ENCODE assay signal across 19 cellular contexts in the genomic region with DNA sequence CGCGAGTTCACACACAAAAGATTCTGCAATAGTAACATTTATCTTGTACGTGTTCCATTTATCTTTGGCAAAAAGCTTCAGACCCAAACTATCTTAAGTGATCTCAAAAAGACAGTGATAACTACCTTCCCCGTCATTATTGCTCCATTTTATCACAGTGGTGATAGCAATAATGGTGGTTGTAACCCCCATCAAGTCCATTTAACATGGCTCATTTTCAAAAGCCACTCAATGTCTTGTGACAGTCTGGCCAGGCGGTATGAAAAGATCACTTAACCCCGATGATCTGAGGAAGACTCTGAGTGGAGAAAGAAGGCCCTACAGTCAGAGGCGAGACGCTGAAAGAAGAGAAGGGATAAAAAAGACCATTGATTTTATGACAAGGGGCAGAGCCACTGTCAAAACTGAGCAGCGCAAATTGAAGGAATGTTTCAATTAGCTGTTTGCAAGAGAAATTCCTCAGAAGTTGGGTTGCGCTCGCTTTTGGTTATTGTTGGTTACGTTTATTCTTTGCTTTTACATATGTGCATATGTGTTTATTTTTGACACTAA.
"Had no signal": no experiment of that assay in that cellular context is flagged by ENCODE, and none has a peak within 500 bp of the region (broad histone marks: within the 10 kb centered on the region; RNA-seq: fewer than 3 reads in every experiment).

No MANE protein-coding gene starts in this region.

- H2AFZ ChIP-seq: neural progenitor cell had no signal

- H3K4me3 ChIP-seq: esophagus muscularis mucosa, gastroesophageal sphincter, left ventricle myocardium inferior, lower lobe of right lung, neural progenitor cell, ovary, right lobe of liver, tibial artery, upper lobe of left lung, vagina had no signal

- DNase-seq: effector memory CD8-positive, alpha-beta T cell; glutamatergic neuron; immature natural killer cell; left ventricle myocardium inferior; lower lobe of right lung; natural killer cell; nucleus accumbens; ovary; right lobe of liver; stimulated activated CD4-positive, alpha-beta T cell treated with anti-CD3 and anti-CD28 coated beads, Interleukin-4, amount 100 ng/mL, for 1 hour; stimulated activated CD8-positive, alpha-beta memory T cell treated with anti-CD3 and anti-CD28 coated beads, Interleukin-4, amount 100 ng/mL, for 48 hours; tibial artery; upper lobe of left lung had no signal

- H3K9ac ChIP-seq: neural progenitor cell had no signal

- H3K4me2 ChIP-seq: neural progenitor cell had no signal

- H3K36me3 ChIP-seq: esophagus muscularis mucosa, gastroesophageal sphincter, left ventricle myocardium inferior, lower lobe of right lung, neural progenitor cell, ovary, right lobe of liver, tibial artery, upper lobe of left lung, vagina had no signal

- H3K27me3 ChIP-seq: esophagus muscularis mucosa, gastroesophageal sphincter, neural progenitor cell, ovary, right lobe of liver, tibial artery, upper lobe of left lung, vagina had no signal

- H3K4me1 ChIP-seq: esophagus muscularis mucosa, gastroesophageal sphincter, left ventricle myocardium inferior, lower lobe of right lung, right lobe of liver, tibial artery, upper lobe of left lung, vagina had no signal

- H3K9me3 ChIP-seq: esophagus muscularis mucosa, gastroesophageal sphincter, left ventricle myocardium inferior, lower lobe of right lung, ovary, right lobe of liver, tibial artery, upper lobe of left lung, vagina had no signal

- H3K27ac ChIP-seq: epithelial cell of prostate, esophagus muscularis mucosa, gastroesophageal sphincter, left ventricle myocardium inferior, lower lobe of right lung, neural progenitor cell, ovary, right lobe of liver, tibial artery, upper lobe of left lung, vagina had no signal

- ATAC-seq: effector memory CD8-positive, alpha-beta T cell; gastroesophageal sphincter; lower lobe of right lung; natural killer cell; right lobe of liver; stimulated activated effector memory CD8-positive, alpha-beta T cell treated with anti-CD3 and anti-CD28 coated beads, Interleukin-12 subunit alpha, Interleukin-12 subunit beta, amount 100 ng/mL, for 72 hours had no signal
